ENCODE assay signal across 1 cellular context in genomic region chr13:39035799-39036198, GRCh38.
TF ChIP-seq lines count a peak whose summit lies in the region.

No MANE protein-coding gene starts in this region.

TF ChIP-seq in K562, 482 proteins besides CTCF, POLR2A, EP300 and RAD21 (continued from another document):
- TF ChIP-seq ATF3 (IDR thresholded peaks at IDR 0.05) = no peak
- TF ChIP-seq ATF3 (CRISPR knock-in tag; conservative IDR thresholded peaks at IDR 0.05) = no peak
